ENCODE assay signal across 1 cellular context in the genomic region with DNA sequence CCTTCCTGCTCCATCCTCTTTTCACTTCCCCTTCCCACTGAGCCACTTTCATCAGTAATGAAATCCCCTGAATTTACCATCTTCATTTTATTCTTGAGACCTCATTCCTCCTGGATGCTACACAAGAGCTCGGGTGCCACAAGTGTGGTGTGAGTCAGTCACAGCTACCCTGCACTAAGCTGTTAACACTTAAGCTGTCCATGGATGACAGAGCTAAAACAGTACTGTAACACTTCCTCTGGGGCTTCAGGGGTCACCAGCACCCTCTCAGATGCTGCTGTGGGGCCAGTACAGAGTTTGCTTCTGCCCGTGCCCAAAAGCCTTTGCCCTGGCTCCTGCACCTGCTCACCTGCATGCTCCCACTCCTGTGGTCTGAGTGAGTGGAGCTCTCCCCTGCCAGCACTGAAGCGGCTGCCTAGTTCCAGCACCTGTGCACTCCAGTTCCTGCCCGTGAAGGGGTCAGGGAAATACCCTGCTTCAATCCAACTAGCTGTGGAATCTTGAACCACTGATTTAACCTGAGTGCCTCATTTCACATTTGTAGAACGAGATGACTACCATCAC.
TF ChIP-seq lines count a peak whose summit lies in the region.

No MANE protein-coding gene starts in this region.

TF ChIP-seq in HepG2, 621 proteins besides CTCF, POLR2A, EP300 and RAD21:
- TF ChIP-seq MTA1 (CRISPR knock-in tag; IDR thresholded peaks at IDR 0.05; ENCODE audit: borderline replicate concordance), result no peak
- no peak for TF ChIP-seq THYN1 (CRISPR knock-in tag; IDR thresholded peaks at IDR 0.05; ENCODE audit: borderline replicate concordance, low read depth)
- TF ChIP-seq SMC3 (IDR thresholded peaks at IDR 0.05; ENCODE audit: low read length), result no peak
- TF ChIP-seq ZNF354B (CRISPR knock-in tag; IDR thresholded peaks at IDR 0.05), result no peak
- no peak for TF ChIP-seq ZMYM4 (CRISPR knock-in tag; IDR thresholded peaks at IDR 0.05)
- TF ChIP-seq MATR3 (CRISPR knock-in tag; IDR thresholded peaks at IDR 0.05), result no peak
- no peak for TF ChIP-seq MIXL1 (CRISPR knock-in tag; IDR thresholded peaks at IDR 0.05)
- TF ChIP-seq SAFB2 (CRISPR knock-in tag; IDR thresholded peaks at IDR 0.05; ENCODE audit: borderline replicate concordance, low read depth), result no peak
- no peak for TF ChIP-seq ZFYVE20 (CRISPR knock-in tag; IDR thresholded peaks at IDR 0.05; ENCODE audit: borderline replicate concordance, low read depth)
- TF ChIP-seq TGIF2 (CRISPR knock-in tag; IDR thresholded peaks at IDR 0.05), result no peak
- TF ChIP-seq ZNF292 (CRISPR knock-in tag; IDR thresholded peaks at IDR 0.05; ENCODE audit: borderline replicate concordance, low read depth), result no peak
- TF ChIP-seq SPEN (CRISPR knock-in tag; IDR thresholded peaks at IDR 0.05; ENCODE audit: low read depth), result no peak
- TF ChIP-seq ZZZ3 (CRISPR knock-in tag; IDR thresholded peaks at IDR 0.05; ENCODE audit: borderline replicate concordance), result no peak
- no peak for TF ChIP-seq ZNF724P (CRISPR knock-in tag; IDR thresholded peaks at IDR 0.05; ENCODE audit: borderline replicate concordance)
- TF ChIP-seq, protein P1, sequence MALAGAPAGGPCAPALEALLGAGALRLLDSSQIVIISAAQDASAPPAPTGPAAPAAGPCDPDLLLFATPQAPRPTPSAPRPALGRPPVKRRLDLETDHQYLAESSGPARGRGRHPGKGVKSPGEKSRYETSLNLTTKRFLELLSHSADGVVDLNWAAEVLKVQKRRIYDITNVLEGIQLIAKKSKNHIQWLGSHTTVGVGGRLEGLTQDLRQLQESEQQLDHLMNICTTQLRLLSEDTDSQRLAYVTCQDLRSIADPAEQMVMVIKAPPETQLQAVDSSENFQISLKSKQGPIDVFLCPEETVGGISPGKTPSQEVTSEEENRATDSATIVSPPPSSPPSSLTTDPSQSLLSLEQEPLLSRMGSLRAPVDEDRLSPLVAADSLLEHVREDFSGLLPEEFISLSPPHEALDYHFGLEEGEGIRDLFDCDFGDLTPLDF (CRISPR knock-in tag; IDR thresholded peaks at IDR 0.05), result no peak
- TF ChIP-seq SRF (IDR thresholded peaks at IDR 0.05; ENCODE audit: low read depth, low read length), result no peak
